In genomic region chr2:159987136-159987535, GRCh38 we compare ENCODE assay signal across 32 cellular contexts.
"Had no signal": no experiment of that assay in that cellular context is flagged by ENCODE, and none has a peak within 500 bp of the region (broad histone marks: within the 10 kb centered on the region; RNA-seq: fewer than 3 reads in every experiment).

No MANE protein-coding gene starts in this region.

- H3K9me3 ChIP-seq: adrenal gland, body of pancreas, breast epithelium had no signal

- DNase-seq: activated B cell treated with CpG ODN at 0.5 μM for 24 hours; activated CD4-positive, alpha-beta memory T cell treated with anti-CD3 and anti-CD28 coated beads for 36 hours; activated CD4-positive, alpha-beta T cell treated with anti-CD3 and anti-CD28 coated beads for 4 hours; activated CD4-positive, alpha-beta T cell treated with anti-CD3 and anti-CD28 coated beads, Interleukin-2, amount 10 ng/mL, durations not matched to agents 24 days and 14 days; activated CD4-positive, alpha-beta T cell treated with anti-CD3 and anti-CD28 coated beads, Interleukin-2, amount 50 U/mL, for 1 hour; activated CD4-positive, alpha-beta T cell treated with anti-CD3 and anti-CD28 coated beads, Interleukin-2, amount 50 U/mL, for 4 hours; activated CD4-positive, CD25-positive, alpha-beta regulatory T cell treated with anti-CD3 and anti-CD28 coated beads, Interleukin-2, amount 50 U/mL, for 72 hours; activated CD8-positive, alpha-beta memory T cell treated with anti-CD3 and anti-CD28 coated beads, Interleukin-2, amount 50 U/mL, for 4 hours; activated CD8-positive, alpha-beta T cell treated with anti-CD3 and anti-CD28 coated beads for 36 hours; activated effector memory CD4-positive, alpha-beta T cell treated with anti-CD3 and anti-CD28 coated beads, Interleukin-2, amount 50 U/mL, for 16 hours; activated gamma-delta T cell treated with Interleukin-2 at 50 U/mL for 16 hours; activated naive CD4-positive, alpha-beta T cell; activated naive CD4-positive, alpha-beta T cell treated with anti-CD3 and anti-CD28 coated beads for 36 hours; activated naive CD4-positive, alpha-beta T cell treated with anti-CD3 and anti-CD28 coated beads, Interleukin-2, amount 50 U/mL, for 16 hours; activated naive CD8-positive, alpha-beta T cell treated with anti-CD3 and anti-CD28 coated beads for 36 hours; activated T-cell treated with anti-CD3 and anti-CD28 coated beads for 4 hours; activated T-cell treated with anti-CD3 and anti-CD28 coated beads, Interleukin-2, amount 50 U/mL, for 1 hour; activated T-cell treated with anti-CD3 and anti-CD28 coated beads, Interleukin-2, amount 50 U/mL, for 4 hours; activated T-cell treated with anti-CD3 and anti-CD28 coated beads, Interleukin-2, amount 50 U/mL, for 72 hours; adrenal gland; amniotic stem cell; aorta; body of pancreas; brain microvascular endothelial cell; central memory CD4-positive, alpha-beta T cell; T-helper 1 cell; T-helper 2 cell; T-helper 9 cell had no signal

- H3K4me3 ChIP-seq: adrenal gland, body of pancreas, breast epithelium had no signal

- ATAC-seq: activated CD8-positive, alpha-beta T cell treated with anti-CD3 and anti-CD28 coated beads for 36 hours; activated naive CD4-positive, alpha-beta T cell treated with anti-CD3 and anti-CD28 coated beads, Interleukin-2, amount 50 U/mL, for 72 hours; activated T-cell treated with anti-CD3 and anti-CD28 coated beads, Interleukin-2, amount 50 U/mL, for 4 hours; activated T-cell treated with anti-CD3 and anti-CD28 coated beads, Interleukin-2, amount 50 U/mL, for 72 hours; activated T-helper 17 cell treated with anti-CD3 and anti-CD28 coated beads, Interleukin-2, amount 50 U/mL, for 72 hours; body of pancreas had no signal

- H3K27ac ChIP-seq: adrenal gland, body of pancreas, brain microvascular endothelial cell, breast epithelium, VCaP had no signal

- H3K27me3 ChIP-seq: adrenal gland, body of pancreas, brain microvascular endothelial cell, breast epithelium had no signal

- H3K36me3 ChIP-seq: adrenal gland, breast epithelium had no signal

- H3K4me1 ChIP-seq: body of pancreas had no signal
